In genomic region chr2:103161456-103162289, GRCh38 we compare ENCODE assay signal across 8 cellular contexts.
A peak's percentile ranks its signal among the peaks of the same experiment; 100 is the strongest.
DNase-seq lines count a peak whose midpoint lies in the region; ATAC-seq and TF ChIP-seq lines count a peak whose summit lies in the region.

No MANE protein-coding gene starts in this region.

- peaks cover 11% of the 10 kb centered on the region for H3K27me3 Mint-ChIP-seq in neural crest cell (ENCODE audit: low read depth)

- peak; percentile 86 for TF ChIP-seq CTCF in Panc1 (IDR thresholded peaks at IDR 0.05)
- TF ChIP-seq CTCF in neural crest cell (conservative IDR thresholded peaks at IDR 0.05), result peak; percentile 87

- no peak for TF ChIP-seq POLR2A in erythroblast (IDR thresholded peaks at IDR 0.05; ENCODE audit: low read length)

- ATAC-seq in GM19395 (IDR thresholded peaks at IDR 0.05; ENCODE audit: unreplicated experiment) (peak; percentile 83), Panc1 (peak; percentile 81; the same call in 1 of the 2 replicates), HG03095 (IDR thresholded peaks at IDR 0.05; ENCODE audit: unreplicated experiment) (no peak), HG03045 (IDR thresholded peaks at IDR 0.05; ENCODE audit: unreplicated experiment) (no peak)

- no peaks in the 10 kb centered on the region for H3K9me3 Mint-ChIP-seq in neural crest cell

- no TSS peak for BruUV-seq in Panc1 (replicated peaks; lab: Mats Ljungman, UMichigan)

- no peaks in the 10 kb centered on the region for H3K9me3 ChIP-seq in Panc1 (ENCODE audit: control insufficient read depth, insufficient read depth, low read depth, low read length)

- H3K27ac Mint-ChIP-seq in neural crest cell (ENCODE audit: unreplicated experiment), result no peak overlapping the region

- no peak overlapping the region for H3K27ac ChIP-seq in Panc1 (ENCODE audit: low read length)

- H3K36me3 Mint-ChIP-seq in neural crest cell (ENCODE audit: low read depth), result no peaks in the 10 kb centered on the region

- H3K36me3 ChIP-seq in Panc1 (ENCODE audit: control insufficient read depth, insufficient read depth, low read length), result no peaks in the 10 kb centered on the region

- intact Hi-C loops in Panc1 (cut with micrococcal nuclease; ENCODE audit: unreplicated experiment), result loop anchor here (10.0 kb wide), 1 partner anchor 1713 kb away; no protein-coding TSS in a partner anchor

- DNase-seq in DMS153 treated with DMSO at 0.1 percent for 48 hours (lab: John Stamatoyannopoulos, UW; ENCODE audit: unreplicated experiment), result peak; percentile 79
- DNase-seq in KG1 (lab: John Stamatoyannopoulos, UW), result peak; percentile 31
- DNase-seq in Panc1 (ENCODE audit: low read depth, low spot score), result peak; percentile 12
- DNase-seq in erythroblast (lab: John Stamatoyannopoulos, UW), result peak; percentile 12 to 35
- DNase-seq in neural crest cell (ENCODE audit: low read depth, low spot score), result peak; percentile 40

- peaks cover 22% of the 10 kb centered on the region for H3K4me1 Mint-ChIP-seq in neural crest cell

- POLR2A ChIA-PET in Panc1 (lab: Charles Lee), result no interaction called here

- CTCF ChIA-PET in Panc1 (lab: Charles Lee), result interaction anchor here (0.5 kb wide), 1 partner anchor 126 kb away, joined by 9 read pairs; no protein-coding TSS in a partner anchor

- no peak overlapping the region for H3K4me3 Mint-ChIP-seq in neural crest cell

- H3K4me1 ChIP-seq in Panc1 (ENCODE audit: control insufficient read depth, insufficient read depth, low read length), result no peaks in the 10 kb centered on the region

- 0 out of 2 replicates have a peak, but pooled peaks cover 2% of the 10 kb centered on the region for H3K27me3 ChIP-seq in Panc1 (ENCODE audit: control insufficient read depth, insufficient read depth, low read length)

- in situ Hi-C loops in Panc1 (cut with HindIII; ENCODE audit: low pct_unique_long_range_greater_than_20kb, low sequenced_read_pairs), result no loop called here

- no peak overlapping the region for H3K4me3 ChIP-seq in Panc1 (ENCODE audit: low read depth in 2 of 2, low read length in 2 of 2)

Comparison
In these comparisons a context has a peak if more than half of its experiments do, and no peak if none do; other contexts are left out.
1. DNase-seq: peak in every context shown above with its lines; median percentile 79 in DMS153 treated with DMSO at 0.1 percent for 48 hours; 40 in neural crest cell; 31 in KG1; 24 in erythroblast; 12 in Panc1.
2. ATAC-seq: peak in GM19395 (single experiment) and Panc1 (single experiment); none in HG03095 (single experiment) and HG03045 (single experiment).